ENCODE assay signal across 19 cellular contexts in the genomic region with DNA sequence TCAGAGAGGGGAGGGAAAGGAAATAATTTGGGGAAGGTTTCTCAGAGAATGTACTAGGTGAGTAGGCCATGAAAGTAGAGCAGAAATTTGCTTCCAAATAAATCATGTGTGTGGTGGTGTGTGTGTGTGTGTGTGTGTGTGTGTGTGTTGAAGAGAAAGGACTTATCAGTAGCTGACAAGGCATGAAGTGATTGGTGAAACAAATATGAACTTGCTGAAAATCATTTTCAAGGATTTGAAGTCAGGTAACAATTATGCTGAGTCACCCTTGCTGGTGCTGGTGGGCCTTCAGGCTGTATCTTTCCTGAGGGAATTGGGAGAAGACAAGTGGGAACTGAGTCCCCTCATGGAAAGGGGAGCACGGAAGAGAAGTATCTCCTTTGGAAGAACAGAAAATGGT. TPM values are rescaled to one million over a fixed set of nuclear protein-coding genes. Genes with fewer than 3 reads are reported as not detected.
DNase-seq lines count a peak whose midpoint lies in the region; ATAC-seq, FAIRE-seq and TF ChIP-seq lines count a peak whose summit lies in the region.
"Had no signal": no experiment of that assay in that cellular context is flagged by ENCODE, and none has a peak within 500 bp of the region (broad histone marks: within the 10 kb centered on the region; RNA-seq: fewer than 3 reads in every experiment).

No MANE protein-coding gene starts in this region.

- TF ChIP-seq CTCF in GM23338 (conservative IDR thresholded peaks at IDR 0.05; ENCODE audit: low read depth in 2 of 2), result no peak
- no peak for TF ChIP-seq CTCF in WTC11 (IDR thresholded peaks at IDR 0.05)
- TF ChIP-seq CTCF in keratinocyte (optimal IDR thresholded peaks at IDR 0.05 in 1 of 3, IDR thresholded peaks at IDR 0.05 in 1 of 3, conservative IDR thresholded peaks at IDR 0.05 in 1 of 3; ENCODE audit: extremely low read depth in 1 of 3, insufficient read depth in 2 of 3, low read length in 3 of 3), result no peak
- TF ChIP-seq CTCF in nephron progenitor cell (IDR thresholded peaks at IDR 0.05), result no peak
- TF ChIP-seq CTCF in activated CD8-positive, alpha-beta T cell treated with anti-CD3 and anti-CD28 coated beads for 36 hours (IDR thresholded peaks at IDR 0.05), result no peak

- DNase-seq in GM23338 (ENCODE audit: low spot score) (no peak), WTC11 (ENCODE audit: low spot score) (no peak), keratinocyte (ENCODE audit: low read depth, low spot score) (no peak), nephron progenitor cell (no peak)
- no peak for DNase-seq in stimulated activated CD4-positive, alpha-beta T cell treated with anti-CD3 and anti-CD28 coated beads, Interleukin-2, amount 100 ng/mL, for 48 hours
- DNase-seq in activated CD8-positive, alpha-beta T cell treated with anti-CD3 and anti-CD28 coated beads for 36 hours, result no peak
- DNase-seq: CD8-positive, alpha-beta T cell; COR-L47; DMS153; DMS79 treated with DMSO at 0.1 percent for 48 hours; EL; HCEC 1CT; KBM-7 had no signal

- no peaks in the 10 kb centered on the region for H3K9me3 ChIP-seq in HUES64 (ENCODE audit: insufficient read depth, low read depth, low read length)
- H3K9me3 ChIP-seq in keratinocyte (ENCODE audit: control insufficient read depth, low read depth, low read length), result no peaks in the 10 kb centered on the region

- dilution Hi-C loops in keratinocyte (cut with MboI; ENCODE audit: extremely low pct_ligation_motif_present, low sequenced_read_pairs), result no loop called here

- no peaks in the 10 kb centered on the region for H3K9me1 ChIP-seq in keratinocyte (ENCODE audit: control insufficient read depth, extremely low read depth, insufficient read depth, low read length)

- intact Hi-C loops in activated CD8-positive, alpha-beta T cell treated with anti-CD3 and anti-CD28 coated beads for 36 hours (cut with micrococcal nuclease), result no loop called here

- no peak for ATAC-seq in GM23338
- ATAC-seq in WTC11, result no peak
- ATAC-seq in GM21786 (IDR thresholded peaks at IDR 0.05; ENCODE audit: unreplicated experiment), result no peak
- ATAC-seq in activated CD8-positive, alpha-beta T cell treated with anti-CD3 and anti-CD28 coated beads for 36 hours, result no peak
- ATAC-seq: CD8-positive, alpha-beta T cell had no signal

- 90% methylated on average over 1 of the region's 1 CpG for WGBS in HUES64

- POLR2A ChIA-PET in WTC11 (lab: Charles Lee), result no interaction called here
- POLR2A ChIA-PET in activated CD8-positive, alpha-beta T cell treated with anti-CD3 and anti-CD28 coated beads for 36 hours (lab: Charles Lee), result no interaction called here

- no peak overlapping the region for H3K4me3 ChIP-seq in GM23338
- no peak overlapping the region for H3K4me3 ChIP-seq in HUES64 (ENCODE audit: low read length)
- no peak overlapping the region for H3K4me3 ChIP-seq in keratinocyte (ENCODE audit: control insufficient read depth in 2 of 3, extremely low read depth in 1 of 3, insufficient read depth in 2 of 3, low read depth in 1 of 3, low read length in 3 of 3)

- H3K27me3 Mint-ChIP-seq in GM23338 (ENCODE audit: insufficient read depth, low read depth, poor library complexity) (no peaks in the 10 kb centered on the region), WTC11 (ENCODE audit: low read depth) (peaks cover 4% of the 10 kb centered on the region), nephron progenitor cell (ENCODE audit: low read depth, poor library complexity) (peaks cover 8% of the 10 kb centered on the region)
- no peaks in the 10 kb centered on the region for H3K27me3 Mint-ChIP-seq in activated CD8-positive, alpha-beta T cell treated with anti-CD3 and anti-CD28 coated beads for 36 hours

- H3K4me1 Mint-ChIP-seq in GM23338 (peaks cover 13% of the 10 kb centered on the region; the same call in 2 of the 3 replicates), WTC11 (peaks cover 10% of the 10 kb centered on the region), nephron progenitor cell (peaks cover 32% of the 10 kb centered on the region)
- H3K4me1 Mint-ChIP-seq in activated CD8-positive, alpha-beta T cell treated with anti-CD3 and anti-CD28 coated beads for 36 hours (ENCODE audit: low read depth), result no peaks in the 10 kb centered on the region

- H3K4me2 ChIP-seq in GM23338 (no peak overlapping the region), keratinocyte (ENCODE audit: control insufficient read depth, extremely low read depth, insufficient read depth, low read depth, low read length) (no peak overlapping the region)

- H2AFZ ChIP-seq in GM23338 (peak overlapping the region; percentile 93), keratinocyte (ENCODE audit: control insufficient read depth, low read length) (no peak overlapping the region)

- H3K4me3 Mint-ChIP-seq in GM23338 (no peak overlapping the region), WTC11 (no peak overlapping the region), nephron progenitor cell (no peak overlapping the region)
- no peak overlapping the region for H3K4me3 Mint-ChIP-seq in activated CD8-positive, alpha-beta T cell treated with anti-CD3 and anti-CD28 coated beads for 36 hours
- H3K4me3 Mint-ChIP-seq: CD14-positive monocyte; CD8-positive, alpha-beta T cell had no signal

- no peaks in the 10 kb centered on the region; the same call in 2 of the 3 replicates for H3K9me3 Mint-ChIP-seq in GM23338
- no peaks in the 10 kb centered on the region for H3K9me3 Mint-ChIP-seq in WTC11
- peaks cover 4% of the 10 kb centered on the region for H3K9me3 Mint-ChIP-seq in nephron progenitor cell
- H3K9me3 Mint-ChIP-seq in activated CD8-positive, alpha-beta T cell treated with anti-CD3 and anti-CD28 coated beads for 36 hours, result no peaks in the 10 kb centered on the region
- H3K9me3 Mint-ChIP-seq: CD8-positive, alpha-beta T cell had no signal

- CTCF ChIA-PET in WTC11 (lab: Charles Lee), result interaction anchor here (1.2 to 1.5 kb wide), 3 partner anchors 15 to 98 kb away, joined by 3 to 4 read pairs (median 3); a partner anchor contains a TSS
- CTCF ChIA-PET in activated CD8-positive, alpha-beta T cell treated with anti-CD3 and anti-CD28 coated beads for 36 hours (lab: Charles Lee), result no interaction called here

- no peaks in the 10 kb centered on the region for H3K9me2 ChIP-seq in GM23338 (ENCODE audit: insufficient read depth)

- H3F3A ChIP-seq in GM23338 (replicated peaks; ENCODE audit: low read depth), result no peaks in the 10 kb centered on the region

- H3K27ac ChIP-seq in GM23338 (ENCODE audit: low read depth), result no peak overlapping the region
- H3K27ac ChIP-seq in HUES64 (ENCODE audit: low read depth, low read length), result no peak overlapping the region
- H3K27ac ChIP-seq in keratinocyte (ENCODE audit: control insufficient read depth, insufficient read depth, low read length), result no peak overlapping the region

- peak; percentile 13 for FAIRE-seq in keratinocyte (lab: Jason Lieb, UNC)
- FAIRE-seq: D721Med, G401.6, GM12891 had no signal

- H3K36me3 Mint-ChIP-seq in GM23338 (ENCODE audit: low read depth) (no peaks in the 10 kb centered on the region), WTC11 (no peaks in the 10 kb centered on the region), nephron progenitor cell (ENCODE audit: low read depth) (no peaks in the 10 kb centered on the region)
- H3K36me3 Mint-ChIP-seq in activated CD8-positive, alpha-beta T cell treated with anti-CD3 and anti-CD28 coated beads for 36 hours (ENCODE audit: low read depth), result no peaks in the 10 kb centered on the region
- H3K36me3 Mint-ChIP-seq: CD14-positive monocyte; CD8-positive, alpha-beta T cell had no signal

- H4K20me1 ChIP-seq in GM23338 (replicated peaks; ENCODE audit: insufficient read depth) (no peaks in the 10 kb centered on the region), keratinocyte (ENCODE audit: control insufficient read depth, extremely low read depth, insufficient read depth, low read length) (no peaks in the 10 kb centered on the region)

- H3K27me3 ChIP-seq in GM23338 (ENCODE audit: insufficient read depth) (no peaks in the 10 kb centered on the region), HUES64 (ENCODE audit: insufficient read depth, low read length) (no peaks in the 10 kb centered on the region), keratinocyte (ENCODE audit: control insufficient read depth, extremely low read depth, insufficient read depth, low read length) (no peaks in the 10 kb centered on the region)

- H3K27ac Mint-ChIP-seq in GM23338 (peak overlapping the region; percentile 83), WTC11 (no peak overlapping the region), nephron progenitor cell (no peak overlapping the region)
- no peak overlapping the region for H3K27ac Mint-ChIP-seq in activated CD8-positive, alpha-beta T cell treated with anti-CD3 and anti-CD28 coated beads for 36 hours
- H3K27ac Mint-ChIP-seq: CD8-positive, alpha-beta T cell had no signal

- H3K79me2 ChIP-seq in GM23338 (replicated peaks; ENCODE audit: insufficient read depth), result no peaks in the 10 kb centered on the region
- H3K79me2 ChIP-seq in keratinocyte (ENCODE audit: control insufficient read depth, insufficient read depth, low read length), result no peaks in the 10 kb centered on the region

- no peaks in the 10 kb centered on the region; the same call in 1 of the 2 replicates for H3K4me1 ChIP-seq in GM23338 (ENCODE audit: insufficient read depth)
- H3K4me1 ChIP-seq in HUES64 (ENCODE audit: insufficient read depth, low read length), result no peaks in the 10 kb centered on the region
- peaks cover 6% of the 10 kb centered on the region for H3K4me1 ChIP-seq in keratinocyte (ENCODE audit: control insufficient read depth, extremely low read depth, insufficient read depth, low read length)

- 0 out of 2 replicates have a peak overlapping the region, but pooled peaks have one; percentile 15 for H3K9ac ChIP-seq in HUES64 (ENCODE audit: low read depth, low read length)
- no peak overlapping the region for H3K9ac ChIP-seq in keratinocyte (ENCODE audit: control insufficient read depth, extremely low read depth, insufficient read depth, low read length)

- H3K36me3 ChIP-seq in GM23338 (ENCODE audit: insufficient read depth) (no peaks in the 10 kb centered on the region), HUES64 (ENCODE audit: insufficient read depth, low read length) (no peaks in the 10 kb centered on the region), keratinocyte (ENCODE audit: control insufficient read depth in 2 of 2, extremely low read depth in 1 of 2, insufficient read depth in 2 of 2, low read length in 2 of 2) (no peaks in the 10 kb centered on the region)

RNA-seq across cellular contexts. Expression of a gene that starts 55.5 kb away (rescaled TPM):
- total RNA-seq in GM23338 (2014; rRNA removed; shearing (Covaris generic)), result 4.3 and 10.3 TPM in 2 replicates
- polyA plus RNA-seq in GM23338 (2016; fragmentation: Nextera tagmentation; extraction: Ambion mirVana), result 2.7 and 5.2 TPM in 2 replicates
- 2.4 TPM for polyA plus RNA-seq in HUES64 (2013, experiment 1 of 2)
- 2.5 TPM for polyA plus RNA-seq in HUES64 (2013, experiment 2 of 2)
- total RNA-seq in WTC11 (2021), result 2.4 to 5.6 TPM (median 4.8 TPM) in 3 replicates
- 0.21 to 1.3 TPM (median 0.45 TPM) in 3 replicates for polyA plus RNA-seq in keratinocyte
- polyA plus RNA-seq in keratinocyte (2011; ENCODE audit: low read depth), result not detected
- 0.09 and 0.36 TPM in 2 replicates for polyA plus RNA-seq in keratinocyte (2011; cell fraction: cytosol; rRNA removed)
- polyA plus RNA-seq in keratinocyte (2011; cell fraction: nucleus; rRNA removed), result 0.09 and 0.28 TPM in 2 replicates
- polyA plus RNA-seq in keratinocyte (2012; ENCODE audit: low replicate concordance), result 0.28 TPM in 1 of 2 replicates, not detected in the other
- 0.29 TPM in 1 of 3 replicates, not detected in the others for polyA minus RNA-seq in keratinocyte
- polyA minus RNA-seq in keratinocyte (2011; cell fraction: cytosol; rRNA and poly(A)+ RNA removed), result not detected
- polyA minus RNA-seq in keratinocyte (2011; cell fraction: nucleus; rRNA and poly(A)+ RNA removed), result not detected in 2 replicates
- 1 to 10 TPM in 1 of 2 experiments, under 1 TPM in 1; 0.81 to 1.8 TPM for total RNA-seq in activated CD8-positive, alpha-beta T cell treated with anti-CD3 and anti-CD28 coated beads for 36 hours
